Comparison of ENCODE assay signal across 8 cellular contexts in the genomic region with DNA sequence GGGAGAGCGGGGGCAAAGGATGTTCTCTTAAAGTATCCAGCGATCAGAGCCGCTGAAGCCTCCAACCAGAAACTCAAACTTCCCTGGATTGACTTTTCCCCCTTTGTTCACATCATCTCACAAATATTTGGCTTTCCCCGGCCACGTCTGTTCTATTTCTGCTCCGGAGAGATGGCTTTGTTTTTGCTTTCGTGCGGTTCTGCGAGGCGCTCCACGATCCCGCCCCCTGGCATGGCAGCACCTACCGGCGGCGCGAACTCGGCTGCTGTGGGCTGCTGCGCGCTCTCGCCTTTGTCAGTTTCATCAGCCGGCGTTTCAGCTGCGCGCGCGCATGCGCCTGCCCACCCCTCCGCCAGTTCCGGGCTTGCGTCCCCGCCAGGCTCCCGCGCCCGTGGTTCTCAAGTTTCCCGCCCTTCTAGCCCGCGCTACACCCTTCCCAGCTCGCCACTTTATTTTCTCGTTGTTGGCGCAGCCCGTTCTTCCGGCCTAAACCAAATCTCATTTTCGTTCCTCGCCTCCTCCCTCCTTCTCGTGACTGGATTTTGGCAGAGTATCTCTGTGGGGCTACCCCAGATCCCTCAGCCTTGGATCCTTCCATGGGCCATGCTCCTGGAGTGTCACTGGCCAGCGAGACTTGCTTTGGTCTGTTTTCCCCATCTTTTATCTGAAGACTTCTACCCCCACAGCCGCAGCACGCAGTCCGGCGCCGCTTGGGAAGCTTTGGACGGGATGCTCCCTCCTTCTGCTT.
DNase-seq lines count a peak whose midpoint lies in the region; TF ChIP-seq lines count a peak whose summit lies in the region.

No MANE protein-coding gene starts in this region.

- TF ChIP-seq CTCF in LNCaP clone FGC (IDR thresholded peaks at IDR 0.05; ENCODE audit: control insufficient read depth, extremely low read depth, insufficient read depth) = no peak

- H3K27ac ChIP-seq in temporal lobe (ENCODE audit: low read depth, low read length) = peak overlapping the region; percentile 44

- no peaks in the 10 kb centered on the region for H3K9me3 ChIP-seq in ES-I3 (ENCODE audit: control insufficient read depth, insufficient read depth, low read length)

- H3K4me3 ChIP-seq in LNCaP clone FGC (ENCODE audit: low read depth, low read length) = peak overlapping the region; percentile 58

- DNase-seq in GOT3 (lab: John Stamatoyannopoulos, UW) (peak; percentile 52), LNCaP clone FGC (ENCODE audit: low read depth) (peak; percentile 27), SIG-M5 (lab: John Stamatoyannopoulos, UW) (peak; percentile 14), germinal center (ENCODE audit: low spot score) (peak; percentile 92), occipital lobe (lab: John Stamatoyannopoulos, UW) (peak; percentile 74)
- DNase-seq in activated naive CD4-positive, alpha-beta T cell treated with Interleukin-2 at 50 U/mL for 16 hours = peak; percentile 90

- peak overlapping the region; percentile 86 for H3K9ac ChIP-seq in ES-I3 (ENCODE audit: low read depth, low read length)

- 0 out of 2 replicates have a peak, but pooled peaks cover 8% of the 10 kb centered on the region for H3K4me1 ChIP-seq in ES-I3 (ENCODE audit: insufficient read depth, low read length)

- no peaks in the 10 kb centered on the region for H3K36me3 ChIP-seq in ES-I3 (ENCODE audit: insufficient read depth, low read length)

Comparison
In these comparisons a context has a peak if more than half of its experiments do, and no peak if none do; other contexts are left out.
1. Peak in every context shown above with its lines: DNase-seq, H3K4me3 ChIP-seq and H3K27ac ChIP-seq.
2. DNase-seq: peak in every context shown above with its lines; median percentile 92 in germinal center; 90 in activated naive CD4-positive, alpha-beta T cell treated with Interleukin-2 at 50 U/mL for 16 hours; 74 in occipital lobe; 52 in GOT3; 27 in LNCaP clone FGC; 14 in SIG-M5.